8 cellular contexts compared by ENCODE assay signal in the genomic region with DNA sequence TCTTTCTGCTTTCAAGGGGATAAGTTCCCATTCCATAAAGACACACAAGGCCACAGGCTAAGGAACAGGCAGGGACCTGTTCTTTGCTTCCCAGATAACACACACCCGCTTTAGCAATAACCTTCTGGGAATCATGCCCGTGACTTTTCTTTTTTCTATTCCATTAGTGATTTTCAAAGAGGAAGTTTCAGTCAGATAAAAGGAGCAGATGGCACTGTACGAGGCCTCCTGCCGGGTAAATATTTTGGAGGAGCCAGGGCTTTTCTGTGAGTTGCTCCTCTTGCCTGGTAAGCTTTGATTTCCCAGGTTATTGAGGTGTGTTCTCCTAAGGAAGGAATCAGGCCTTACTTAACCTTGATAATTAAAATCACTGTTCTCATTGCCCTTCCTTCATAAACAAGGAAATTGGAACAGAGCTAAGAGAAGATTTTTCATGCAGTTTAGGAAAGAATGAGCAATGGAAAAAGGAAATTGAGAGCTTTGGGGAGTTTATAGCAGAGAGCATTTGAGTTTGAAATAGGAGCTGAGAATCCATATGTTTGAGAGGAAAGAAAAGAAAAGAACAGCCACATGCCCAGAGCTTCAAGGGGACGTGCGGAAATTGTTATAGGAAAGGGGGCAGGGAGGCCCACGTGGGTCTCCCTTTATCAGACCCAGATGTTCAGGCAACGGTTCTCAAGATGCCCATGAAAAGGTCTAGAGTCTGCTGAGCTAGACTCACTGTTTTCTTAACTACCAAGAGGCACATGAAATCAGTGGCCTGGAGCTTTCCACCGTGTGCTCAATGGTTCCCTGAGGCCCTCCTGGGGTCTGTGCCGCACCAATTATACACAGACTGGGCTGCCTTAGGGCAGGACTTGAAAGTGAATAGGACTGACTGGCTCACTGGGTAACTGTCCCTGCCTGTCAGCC. TPM values are rescaled to one million over a fixed set of nuclear protein-coding genes. Genes with fewer than 3 reads are reported as not detected.
DNase-seq lines count a peak whose midpoint lies in the region; FAIRE-seq and TF ChIP-seq lines count a peak whose summit lies in the region.

No MANE protein-coding gene starts in this region.

- H3K9me3 ChIP-seq in A673 (ENCODE audit: low read depth, low read length, poor library complexity, severe bottlenecking) = no peaks in the 10 kb centered on the region
- no peaks in the 10 kb centered on the region for H3K9me3 ChIP-seq in endothelial cell of umbilical vein (replicated peaks; ENCODE audit: control insufficient read depth, insufficient read depth, low read length)
- no peaks in the 10 kb centered on the region for H3K9me3 ChIP-seq in mucosa of rectum (ENCODE audit: control insufficient read depth in 2 of 2, low read length in 2 of 2)

- no peak for TF ChIP-seq POLR2A in endothelial cell of umbilical vein (IDR thresholded peaks at IDR 0.05; ENCODE audit: low read depth, low read length)

- H3K79me2 ChIP-seq in endothelial cell of umbilical vein (ENCODE audit: control insufficient read depth, insufficient read depth, low read length) = no peaks in the 10 kb centered on the region

- H3K4me3 ChIP-seq in A673 (ENCODE audit: low read depth, low read length, poor library complexity, severe bottlenecking) (peak overlapping the region; percentile 15), endothelial cell of umbilical vein (replicated peaks in 1 of 3; ENCODE audit: insufficient read depth in 1 of 3, low read depth in 1 of 3, low read length in 3 of 3) (no peak overlapping the region), mucosa of rectum (ENCODE audit: low read length in 2 of 2) (no peak overlapping the region)

- no peaks in the 10 kb centered on the region for H4K20me1 ChIP-seq in endothelial cell of umbilical vein (replicated peaks; ENCODE audit: control insufficient read depth, extremely low read depth, insufficient read depth, low read length)

- peak; percentile 92 for DNase-seq in A673 (ENCODE audit: low spot score)
- peak; percentile 18 for DNase-seq in NCI-H345 treated with DMSO at 0.1 percent for 48 hours (lab: John Stamatoyannopoulos, UW; ENCODE audit: unreplicated experiment)
- peak; percentile 84 for DNase-seq in endothelial cell of umbilical vein (ENCODE audit: low read depth, low spot score)
- DNase-seq in activated CD4-positive, alpha-beta T cell treated with anti-CD3 and anti-CD28 coated beads for 4 hours = no peak
- no peak for DNase-seq in hepatic stellate cell (ENCODE audit: low spot score)
- DNase-seq in D341Med (ENCODE audit: low spot score) = no peak
- no peak for DNase-seq in kidney tubule cell (ENCODE audit: low spot score)

- CTCF ChIA-PET in A673 (lab: Charles Lee) (interaction anchor here (0.6 kb wide), 1 partner anchor 19 kb away, joined by 3 read pairs; no protein-coding TSS in a partner anchor), endothelial cell of umbilical vein (lab: Charles Lee) (interaction anchor here (0.8 to 1.7 kb wide), 9 partner anchors 14 to 198 kb away, joined by 3 to 12 read pairs (median 3); a partner anchor contains a TSS)

- H3K27ac ChIP-seq in A673 (ENCODE audit: low read depth, low read length, poor library complexity, severe bottlenecking) (peak overlapping the region; percentile 96), endothelial cell of umbilical vein (ENCODE audit: insufficient read depth, low read depth, low read length) (no peak overlapping the region), mucosa of rectum (ENCODE audit: low read depth in 2 of 2, low read length in 2 of 2) (peak overlapping the region; percentile 45 to 60)

- H3K9me1 ChIP-seq in endothelial cell of umbilical vein (replicated peaks; ENCODE audit: control insufficient read depth, extremely low read depth, insufficient read depth, low read length) = no peaks in the 10 kb centered on the region

- FAIRE-seq in endothelial cell of umbilical vein (lab: Jason Lieb, UNC) = no peak

- H3K4me1 ChIP-seq in A673 (ENCODE audit: insufficient read depth, low read length, poor library complexity, severe bottlenecking) (peaks cover 81% of the 10 kb centered on the region), endothelial cell of umbilical vein (ENCODE audit: control insufficient read depth, extremely low read depth, insufficient read depth, low read length) (peaks cover 34% of the 10 kb centered on the region), mucosa of rectum (ENCODE audit: control insufficient read depth in 2 of 2, insufficient read depth in 2 of 2, low read length in 2 of 2) (peaks cover 19 to 28% of the 10 kb centered on the region in 2 donors)

- POLR2A ChIA-PET in A673 (lab: Charles Lee; ENCODE audit: low non-redundant PET) = interaction anchor here (1.5 kb wide), 1 partner anchor 13 kb away, joined by 7 read pairs; no protein-coding TSS in a partner anchor
- POLR2A ChIA-PET in endothelial cell of umbilical vein (lab: Charles Lee) = no interaction called here

- H3K27me3 ChIP-seq in A673 (replicated peaks; ENCODE audit: insufficient read depth, low read depth, low read length, poor library complexity) (no peaks in the 10 kb centered on the region), endothelial cell of umbilical vein (ENCODE audit: control insufficient read depth in 2 of 2, insufficient read depth in 2 of 2, low read length in 2 of 2) (no peaks in the 10 kb centered on the region), mucosa of rectum (ENCODE audit: control insufficient read depth in 2 of 2, insufficient read depth in 2 of 2, low read length in 2 of 2) (no peaks in the 10 kb centered on the region)

- dilution Hi-C loops in endothelial cell of umbilical vein (cut with MboI; ENCODE audit: extremely low pct_ligation_motif_present, low sequenced_read_pairs) = no loop called here

- H3K9ac ChIP-seq in endothelial cell of umbilical vein (replicated peaks; ENCODE audit: extremely low read depth, insufficient read depth, low read length) (no peak overlapping the region), mucosa of rectum (ENCODE audit: low read depth in 1 of 2, low read length in 2 of 2) (peak overlapping the region in 1 of 2 donors; percentile 20)

- H3K36me3 ChIP-seq in A673 (ENCODE audit: insufficient read depth, low read length, poor library complexity, severe bottlenecking) (no peaks in the 10 kb centered on the region), endothelial cell of umbilical vein (ENCODE audit: control insufficient read depth in 2 of 2, extremely low read depth in 1 of 2, insufficient read depth in 2 of 2, low read length in 2 of 2) (no peaks in the 10 kb centered on the region), mucosa of rectum (ENCODE audit: control insufficient read depth in 2 of 2, insufficient read depth in 2 of 2, low read length in 2 of 2) (no peaks in the 10 kb centered on the region)

- BruUV-seq in A673 (replicated peaks; lab: Mats Ljungman, UMichigan) = TSS peak; percentile 90
- no TSS peak for BruUV-seq in endothelial cell of umbilical vein (replicated peaks; lab: Mats Ljungman, UMichigan)

- peak overlapping the region; percentile 14 for H2AFZ ChIP-seq in endothelial cell of umbilical vein (ENCODE audit: low read depth, low read length)

- intact Hi-C loops in A673 (cut with micrococcal nuclease; ENCODE audit: unreplicated experiment) (no loop called here), endothelial cell of umbilical vein (cut with micrococcal nuclease) (no loop called here)

- H3K4me2 ChIP-seq in endothelial cell of umbilical vein (ENCODE audit: insufficient read depth, low read length) = no peak overlapping the region

- TF ChIP-seq CTCF in A673 (conservative IDR thresholded peaks at IDR 0.05; ENCODE audit: low read depth, low read length) (no peak), endothelial cell of umbilical vein (IDR thresholded peaks at IDR 0.05; ENCODE audit: extremely low read depth in 1 of 2, insufficient read depth in 1 of 2, low read depth in 1 of 2, low read length in 2 of 2) (no peak)

TF ChIP-seq in endothelial cell of umbilical vein, 7 proteins besides CTCF, POLR2A, EP300 and RAD21:
- TF ChIP-seq, protein P1, sequence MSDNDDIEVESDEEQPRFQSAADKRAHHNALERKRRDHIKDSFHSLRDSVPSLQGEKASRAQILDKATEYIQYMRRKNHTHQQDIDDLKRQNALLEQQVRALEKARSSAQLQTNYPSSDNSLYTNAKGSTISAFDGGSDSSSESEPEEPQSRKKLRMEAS (IDR thresholded peaks at IDR 0.05; ENCODE audit: insufficient read depth, insufficient read length) = no peak
- no peak for TF ChIP-seq EZH2 (IDR thresholded peaks at IDR 0.05; ENCODE audit: borderline replicate concordance, low read depth, low read length, severe bottlenecking)

RNA-seq across cellular contexts. Expression of a gene that starts 31.0 kb away (rescaled TPM):
- total RNA-seq in A673 (2021) (64.1 and 76.8 TPM in 2 replicates), endothelial cell of umbilical vein (59.2 and 62.1 TPM in 2 replicates)
- polyA plus RNA-seq in endothelial cell of umbilical vein = 8.6 and 9.9 TPM in 2 replicates
- polyA plus RNA-seq in endothelial cell of umbilical vein (2011; cell fraction: cytosol; rRNA removed) = 10.7 and 11.8 TPM in 2 replicates
- 54.6 and 64.1 TPM in 2 replicates for polyA plus RNA-seq in endothelial cell of umbilical vein (2011; cell fraction: nucleus; rRNA removed)
- polyA plus RNA-seq in endothelial cell of umbilical vein (2012) = 21.5 and 28.0 TPM in 2 replicates
- 96.2 and 101 TPM in 2 replicates for polyA minus RNA-seq in endothelial cell of umbilical vein
- polyA minus RNA-seq in endothelial cell of umbilical vein (2011; cell fraction: cytosol; rRNA and poly(A)+ RNA removed) = 18.7 TPM
- 134 and 216 TPM in 2 replicates for polyA minus RNA-seq in endothelial cell of umbilical vein (2011; cell fraction: nucleus; rRNA and poly(A)+ RNA removed)

RNA-seq across cellular contexts. Expression of a gene that starts 33.1 kb away (rescaled TPM):
- total RNA-seq in A673 (2021) = 3.8 and 4.3 TPM in 2 replicates
- 0.66 and 1.7 TPM in 2 replicates for total RNA-seq in endothelial cell of umbilical vein
- polyA plus RNA-seq in endothelial cell of umbilical vein = 0.35 and 0.44 TPM in 2 replicates
- polyA plus RNA-seq in endothelial cell of umbilical vein (2011; cell fraction: cytosol; rRNA removed) = 0.58 TPM in 2 replicates
- polyA plus RNA-seq in endothelial cell of umbilical vein (2011; cell fraction: nucleus; rRNA removed) = 0.94 and 1.2 TPM in 2 replicates
- 0.71 and 1.5 TPM in 2 replicates for polyA plus RNA-seq in endothelial cell of umbilical vein (2012)
- 0.53 and 1.4 TPM in 2 replicates for polyA minus RNA-seq in endothelial cell of umbilical vein
- not detected for polyA minus RNA-seq in endothelial cell of umbilical vein (2011; cell fraction: cytosol; rRNA and poly(A)+ RNA removed)
- polyA minus RNA-seq in endothelial cell of umbilical vein (2011; cell fraction: nucleus; rRNA and poly(A)+ RNA removed) = 0.72 and 1.3 TPM in 2 replicates

Comparison
In these comparisons a context has a peak if more than half of its experiments do, and no peak if none do; other contexts are left out.
1. DNase-seq: peak in A673 (single experiment), NCI-H345 treated with DMSO at 0.1 percent for 48 hours (single experiment) and endothelial cell of umbilical vein (single experiment); none in activated CD4-positive, alpha-beta T cell treated with anti-CD3 and anti-CD28 coated beads for 4 hours (0 of 2), hepatic stellate cell (single experiment), D341Med (single experiment) and kidney tubule cell (single experiment).